3 cellular contexts compared by ENCODE assay signal in the genomic region with DNA sequence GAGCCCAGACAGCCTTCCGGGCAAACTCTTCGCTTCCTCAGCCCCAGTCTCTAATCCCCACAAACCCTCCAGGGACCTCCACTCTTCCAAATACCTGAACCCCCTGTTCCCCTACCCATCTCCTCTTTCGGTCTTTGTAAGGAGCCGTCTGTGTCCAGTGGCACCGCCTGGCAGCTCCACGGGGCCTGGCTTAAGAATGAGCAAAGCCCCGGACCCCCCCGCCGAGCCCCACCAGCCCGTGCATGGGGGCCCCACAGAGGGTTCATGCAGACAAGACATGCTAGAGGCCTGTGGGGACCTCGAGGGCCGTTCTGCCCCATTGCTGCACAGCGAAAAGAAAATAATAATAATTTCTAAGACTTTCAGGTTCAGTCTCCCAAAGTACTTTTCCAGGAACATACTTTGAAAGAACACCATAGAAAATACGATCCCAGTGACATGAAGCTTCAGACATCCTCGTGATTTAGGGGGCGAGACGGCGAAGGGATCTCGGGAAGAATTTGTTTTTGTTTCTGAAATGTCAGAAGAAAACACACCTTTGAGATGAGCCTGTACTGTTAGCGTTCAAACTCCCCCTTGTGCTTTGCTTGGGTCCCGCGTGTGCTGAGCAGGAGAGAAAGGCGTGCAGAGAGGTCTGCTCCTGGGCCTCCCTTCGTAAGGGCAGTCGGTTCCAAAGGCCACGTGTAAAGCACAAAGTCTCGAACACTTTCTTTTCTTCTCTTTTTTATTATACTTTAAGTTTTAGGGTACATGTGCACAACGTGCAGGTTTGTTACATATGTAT.
TF ChIP-seq lines count a peak whose summit lies in the region.

No MANE protein-coding gene starts in this region.

TF ChIP-seq in GM23338, 12 proteins besides CTCF, POLR2A, EP300 and RAD21 (continues in another document):
- TF ChIP-seq ZNF331 (CRISPR knock-in tag; IDR thresholded peaks at IDR 0.05; ENCODE audit: low read depth): no peak
- TF ChIP-seq ETS1 (IDR thresholded peaks at IDR 0.05): no peak
- TF ChIP-seq STAT1 (IDR thresholded peaks at IDR 0.05; ENCODE audit: unreplicated experiment): no peak
- no peak for TF ChIP-seq CREB1 (CRISPR knock-in tag; IDR thresholded peaks at IDR 0.05; ENCODE audit: low read depth)
- no peak for TF ChIP-seq POLR2AphosphoS5 (IDR thresholded peaks at IDR 0.05; ENCODE audit: low read depth)
- no peak for TF ChIP-seq JUNB (IDR thresholded peaks at IDR 0.05; ENCODE audit: unreplicated experiment)
- TF ChIP-seq, protein P1, sequence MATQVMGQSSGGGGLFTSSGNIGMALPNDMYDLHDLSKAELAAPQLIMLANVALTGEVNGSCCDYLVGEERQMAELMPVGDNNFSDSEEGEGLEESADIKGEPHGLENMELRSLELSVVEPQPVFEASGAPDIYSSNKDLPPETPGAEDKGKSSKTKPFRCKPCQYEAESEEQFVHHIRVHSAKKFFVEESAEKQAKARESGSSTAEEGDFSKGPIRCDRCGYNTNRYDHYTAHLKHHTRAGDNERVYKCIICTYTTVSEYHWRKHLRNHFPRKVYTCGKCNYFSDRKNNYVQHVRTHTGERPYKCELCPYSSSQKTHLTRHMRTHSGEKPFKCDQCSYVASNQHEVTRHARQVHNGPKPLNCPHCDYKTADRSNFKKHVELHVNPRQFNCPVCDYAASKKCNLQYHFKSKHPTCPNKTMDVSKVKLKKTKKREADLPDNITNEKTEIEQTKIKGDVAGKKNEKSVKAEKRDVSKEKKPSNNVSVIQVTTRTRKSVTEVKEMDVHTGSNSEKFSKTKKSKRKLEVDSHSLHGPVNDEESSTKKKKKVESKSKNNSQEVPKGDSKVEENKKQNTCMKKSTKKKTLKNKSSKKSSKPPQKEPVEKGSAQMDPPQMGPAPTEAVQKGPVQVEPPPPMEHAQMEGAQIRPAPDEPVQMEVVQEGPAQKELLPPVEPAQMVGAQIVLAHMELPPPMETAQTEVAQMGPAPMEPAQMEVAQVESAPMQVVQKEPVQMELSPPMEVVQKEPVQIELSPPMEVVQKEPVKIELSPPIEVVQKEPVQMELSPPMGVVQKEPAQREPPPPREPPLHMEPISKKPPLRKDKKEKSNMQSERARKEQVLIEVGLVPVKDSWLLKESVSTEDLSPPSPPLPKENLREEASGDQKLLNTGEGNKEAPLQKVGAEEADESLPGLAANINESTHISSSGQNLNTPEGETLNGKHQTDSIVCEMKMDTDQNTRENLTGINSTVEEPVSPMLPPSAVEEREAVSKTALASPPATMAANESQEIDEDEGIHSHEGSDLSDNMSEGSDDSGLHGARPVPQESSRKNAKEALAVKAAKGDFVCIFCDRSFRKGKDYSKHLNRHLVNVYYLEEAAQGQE (IDR thresholded peaks at IDR 0.05; ENCODE audit: unreplicated experiment): no peak

TF ChIP-seq in K562, 482 proteins besides CTCF, POLR2A, EP300 and RAD21:
- TF ChIP-seq ZNF224 (CRISPR knock-in tag; IDR thresholded peaks at IDR 0.05) (no peak), ZEB2 (IDR thresholded peaks at IDR 0.05) (no peak), NEUROD1 (IDR thresholded peaks at IDR 0.05; ENCODE audit: borderline replicate concordance, low read depth, low read length, partially characterized antibody) (no peak), TFAM (CRISPR knock-in tag; conservative IDR thresholded peaks at IDR 0.05) (no peak), BCOR (IDR thresholded peaks at IDR 0.05) (no peak), ZNF41 (CRISPR knock-in tag; conservative IDR thresholded peaks at IDR 0.05) (no peak), BMI1 (IDR thresholded peaks at IDR 0.05; ENCODE audit: low read length) (no peak), EWSR1 (IDR thresholded peaks at IDR 0.05; ENCODE audit: borderline replicate concordance, low read depth, partially characterized antibody) (no peak), ETV5 (CRISPR knock-in tag; IDR thresholded peaks at IDR 0.05; ENCODE audit: low read depth) (no peak), ZNF79 (CRISPR knock-in tag; IDR thresholded peaks at IDR 0.05; ENCODE audit: low read depth) (no peak), HLTF (IDR thresholded peaks at IDR 0.05) (no peak), CTBP1 (IDR thresholded peaks at IDR 0.05; ENCODE audit: borderline replicate concordance) (no peak), ELF1 (tag; IDR thresholded peaks at IDR 0.05) (no peak), CHD2 (IDR thresholded peaks at IDR 0.05; ENCODE audit: low read depth, low read length) (no peak)
- TF ChIP-seq, protein P2, sequence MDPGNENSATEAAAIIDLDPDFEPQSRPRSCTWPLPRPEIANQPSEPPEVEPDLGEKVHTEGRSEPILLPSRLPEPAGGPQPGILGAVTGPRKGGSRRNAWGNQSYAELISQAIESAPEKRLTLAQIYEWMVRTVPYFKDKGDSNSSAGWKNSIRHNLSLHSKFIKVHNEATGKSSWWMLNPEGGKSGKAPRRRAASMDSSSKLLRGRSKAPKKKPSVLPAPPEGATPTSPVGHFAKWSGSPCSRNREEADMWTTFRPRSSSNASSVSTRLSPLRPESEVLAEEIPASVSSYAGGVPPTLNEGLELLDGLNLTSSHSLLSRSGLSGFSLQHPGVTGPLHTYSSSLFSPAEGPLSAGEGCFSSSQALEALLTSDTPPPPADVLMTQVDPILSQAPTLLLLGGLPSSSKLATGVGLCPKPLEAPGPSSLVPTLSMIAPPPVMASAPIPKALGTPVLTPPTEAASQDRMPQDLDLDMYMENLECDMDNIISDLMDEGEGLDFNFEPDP (CRISPR knock-in tag; IDR thresholded peaks at IDR 0.05): no peak

TF ChIP-seq in WTC11, 78 proteins besides CTCF, POLR2A, EP300 and RAD21:
- TF ChIP-seq STAT6 (CRISPR knock-in tag; conservative IDR thresholded peaks at IDR 0.05; ENCODE audit: low read depth) (no peak), TP53 (CRISPR knock-in tag; IDR thresholded peaks at IDR 0.05) (no peak), CBFB (CRISPR knock-in tag; IDR thresholded peaks at IDR 0.05; ENCODE audit: low read depth) (no peak), CREM (CRISPR knock-in tag; IDR thresholded peaks at IDR 0.05) (no peak), ZSCAN18 (CRISPR knock-in tag; IDR thresholded peaks at IDR 0.05) (no peak), NR1H2 (CRISPR knock-in tag; IDR thresholded peaks at IDR 0.05) (no peak), HMGA2 (CRISPR knock-in tag; IDR thresholded peaks at IDR 0.05) (no peak), GABPB1 (CRISPR knock-in tag; IDR thresholded peaks at IDR 0.05) (no peak), PRRX2 (CRISPR knock-in tag; IDR thresholded peaks at IDR 0.05) (no peak), JUN (CRISPR knock-in tag; IDR thresholded peaks at IDR 0.05) (no peak), ELF4 (CRISPR knock-in tag; IDR thresholded peaks at IDR 0.05; ENCODE audit: low read depth) (no peak), ZNF317 (CRISPR knock-in tag; IDR thresholded peaks at IDR 0.05; ENCODE audit: borderline replicate concordance, low read depth) (no peak), NR2C2 (CRISPR knock-in tag; IDR thresholded peaks at IDR 0.05) (no peak), FOXJ3 (CRISPR knock-in tag; IDR thresholded peaks at IDR 0.05; ENCODE audit: borderline replicate concordance) (no peak), MYBL2 (CRISPR knock-in tag; IDR thresholded peaks at IDR 0.05) (no peak)
- TF ChIP-seq, protein P3, sequence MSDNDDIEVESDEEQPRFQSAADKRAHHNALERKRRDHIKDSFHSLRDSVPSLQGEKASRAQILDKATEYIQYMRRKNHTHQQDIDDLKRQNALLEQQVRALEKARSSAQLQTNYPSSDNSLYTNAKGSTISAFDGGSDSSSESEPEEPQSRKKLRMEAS (CRISPR knock-in tag; IDR thresholded peaks at IDR 0.05): no peak
- TF ChIP-seq, protein P4, sequence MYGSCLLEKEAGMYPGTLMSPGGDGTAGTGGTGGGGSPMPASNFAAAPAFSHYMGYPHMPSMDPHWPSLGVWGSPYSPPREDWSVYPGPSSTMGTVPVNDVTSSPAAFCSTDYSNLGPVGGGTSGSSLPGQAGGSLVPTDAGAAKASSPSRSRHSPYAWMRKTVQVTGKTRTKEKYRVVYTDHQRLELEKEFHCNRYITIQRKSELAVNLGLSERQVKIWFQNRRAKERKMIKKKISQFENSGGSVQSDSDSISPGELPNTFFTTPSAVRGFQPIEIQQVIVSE (CRISPR knock-in tag; IDR thresholded peaks at IDR 0.05; ENCODE audit: borderline replicate concordance): no peak
- TF ChIP-seq, protein P5, sequence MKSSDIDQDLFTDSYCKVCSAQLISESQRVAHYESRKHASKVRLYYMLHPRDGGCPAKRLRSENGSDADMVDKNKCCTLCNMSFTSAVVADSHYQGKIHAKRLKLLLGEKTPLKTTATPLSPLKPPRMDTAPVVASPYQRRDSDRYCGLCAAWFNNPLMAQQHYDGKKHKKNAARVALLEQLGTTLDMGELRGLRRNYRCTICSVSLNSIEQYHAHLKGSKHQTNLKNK (CRISPR knock-in tag; IDR thresholded peaks at IDR 0.05): no peak
